27 cellular contexts compared by ENCODE assay signal in genomic region chr17:30493802-30494201, GRCh38. TPM values are rescaled to one million over a fixed set of nuclear protein-coding genes. Genes with fewer than 3 reads are reported as not detected.
DNase-seq lines count a peak whose midpoint lies in the region; ATAC-seq, FAIRE-seq and TF ChIP-seq lines count a peak whose summit lies in the region.
"Had no signal": no experiment of that assay in that cellular context is flagged by ENCODE, and none has a peak within 500 bp of the region (broad histone marks: within the 10 kb centered on the region; RNA-seq: fewer than 3 reads in every experiment).

No MANE protein-coding gene starts in this region.

- peaks cover 11% of the 10 kb centered on the region for H3K4me1 Mint-ChIP-seq in activated T-helper 17 cell treated with anti-CD3 and anti-CD28 coated beads, Interleukin-2, amount 50 U/mL, for 72 hours
- H3K4me1 Mint-ChIP-seq: B cell had no signal

- CTCF ChIA-PET in A549 (lab: Yijun Ruan, JAX), result interaction anchor here (0.6 to 3.5 kb wide), 5 partner anchors 9 to 1815 kb away, joined by 3 to 15 read pairs (median 3); partner anchors contain the start of gene GOSR1

- TF ChIP-seq EP300 in A549 (IDR thresholded peaks at IDR 0.05), result no peak
- TF ChIP-seq EP300 in Ishikawa (IDR thresholded peaks at IDR 0.05; ENCODE audit: borderline replicate concordance), result no peak

- no peaks in the 10 kb centered on the region for H3K9me3 Mint-ChIP-seq in activated T-helper 17 cell treated with anti-CD3 and anti-CD28 coated beads, Interleukin-2, amount 50 U/mL, for 72 hours
- H3K9me3 Mint-ChIP-seq: CD4-positive, alpha-beta T cell; CD8-positive, alpha-beta T cell had no signal

- no peaks in the 10 kb centered on the region for H3K27me3 Mint-ChIP-seq in activated T-helper 17 cell treated with anti-CD3 and anti-CD28 coated beads, Interleukin-2, amount 50 U/mL, for 72 hours
- H3K27me3 Mint-ChIP-seq: B cell; CD4-positive, alpha-beta T cell had no signal

- no peak for TF ChIP-seq RAD21 in A549 (conservative IDR thresholded peaks at IDR 0.05 in 1 of 2, IDR thresholded peaks at IDR 0.05 in 1 of 2)
- no peak for TF ChIP-seq RAD21 in Ishikawa (IDR thresholded peaks at IDR 0.05; ENCODE audit: low read depth)

- peak overlapping the region; percentile 54 for H3K27ac Mint-ChIP-seq in activated T-helper 17 cell treated with anti-CD3 and anti-CD28 coated beads, Interleukin-2, amount 50 U/mL, for 72 hours
- H3K27ac Mint-ChIP-seq: B cell; CD4-positive, alpha-beta T cell; CD8-positive, alpha-beta T cell had no signal

- POLR2A ChIA-PET in A549 (lab: Yijun Ruan, JAX), result interaction anchor here (0.5 kb wide), 1 partner anchor 9 kb away, joined by 3 read pairs; no protein-coding TSS in a partner anchor

- H3K36me3 Mint-ChIP-seq in activated T-helper 17 cell treated with anti-CD3 and anti-CD28 coated beads, Interleukin-2, amount 50 U/mL, for 72 hours (ENCODE audit: low read depth), result peaks cover 99% of the 10 kb centered on the region

- FAIRE-seq in A549 (lab: Jason Lieb, UNC), result peak; percentile 36
- FAIRE-seq: D721Med, GM12878, GM12892, GM18507 had no signal

- H3K4me2 ChIP-seq in A549, result no peak overlapping the region
- H3K4me2 ChIP-seq: BLaER1 treated with 17β-estradiol and CSF1 and Interleukin-3, amounts not matched to agents 10 nM and 100 nM had no signal

- no peak for ATAC-seq in A549
- no peak for ATAC-seq in activated T-helper 17 cell treated with anti-CD3 and anti-CD28 coated beads, Interleukin-2, amount 50 U/mL, for 72 hours (replicated peaks)
- ATAC-seq: CD8-positive, alpha-beta T cell; GM12878 had no signal

- no peak overlapping the region for H3K4me3 ChIP-seq in A549
- H3K4me3 ChIP-seq: BLaER1 treated with 17β-estradiol and CSF1 and Interleukin-3, amounts not matched to agents 10 nM and 100 nM; GM12878 had no signal

- DNase-seq in A549 (ENCODE audit: low read depth in 1 of 2, low spot score in 1 of 2) (no peak), foreskin melanocyte (peak; percentile 21), SW480 (ENCODE audit: low spot score) (no peak), DMS 273 treated with DMSO at 0.1 percent for 48 hours (lab: John Stamatoyannopoulos, UW) (no peak), KG1 (lab: John Stamatoyannopoulos, UW) (no peak), mucosa of gallbladder (ENCODE audit: low spot score) (no peak)
- DNase-seq: 8988T; AML-193; Caco-2; Calu3; CD4-positive, alpha-beta T cell; CD8-positive, alpha-beta T cell; DMS153; DMS53; DMS79; DND-41; EL; GDM1 had no signal

- no peak overlapping the region for H3K27ac ChIP-seq in A549
- H3K27ac ChIP-seq: BLaER1 treated with 17β-estradiol and CSF1 and Interleukin-3, amounts not matched to agents 10 nM and 100 nM; C4-2B had no signal

- TF ChIP-seq CTCF in A549 (IDR thresholded peaks at IDR 0.05), result no peak

- H3K9me3 ChIP-seq in A549, result no peaks in the 10 kb centered on the region
- H3K9me3 ChIP-seq: BLaER1 treated with 17β-estradiol and CSF1 and Interleukin-3, amounts not matched to agents 10 nM and 100 nM; Caco-2 had no signal

- H3K4me1 ChIP-seq in A549, result no peaks in the 10 kb centered on the region
- H3K4me1 ChIP-seq: BLaER1 treated with 17β-estradiol and CSF1 and Interleukin-3, amounts not matched to agents 10 nM and 100 nM; Caco-2 had no signal

- no peak overlapping the region for H3K4me3 Mint-ChIP-seq in activated T-helper 17 cell treated with anti-CD3 and anti-CD28 coated beads, Interleukin-2, amount 50 U/mL, for 72 hours
- H3K4me3 Mint-ChIP-seq: B cell; CD4-positive, alpha-beta T cell; CD8-positive, alpha-beta T cell had no signal

- WGBS in A549 (ENCODE audit: missing lambda C conversion rate), result 78% methylated on average over 2 of the region's 2 CpGs

- no peak for TF ChIP-seq POLR2A in A549 (IDR thresholded peaks at IDR 0.05; ENCODE audit: low read length)

TF ChIP-seq in A549, 52 proteins besides CTCF, POLR2A, EP300 and RAD21:
- TF ChIP-seq CBX2 (IDR thresholded peaks at IDR 0.05; ENCODE audit: borderline replicate concordance, low read depth) (no peak), ZC3H11A (IDR thresholded peaks at IDR 0.05) (no peak), MYC (IDR thresholded peaks at IDR 0.05; ENCODE audit: borderline replicate concordance, low read length) (no peak), JUN (IDR thresholded peaks at IDR 0.05) (no peak), RFX5 (IDR thresholded peaks at IDR 0.05) (no peak), KDM5A (IDR thresholded peaks at IDR 0.05) (no peak), CBX8 (IDR thresholded peaks at IDR 0.05) (no peak)

TF ChIP-seq in Ishikawa, 13 proteins besides CTCF, POLR2A, EP300 and RAD21:
- TF ChIP-seq EGR1 (IDR thresholded peaks at IDR 0.05), result no peak
- peak; percentile 39; the same call in 1 of the 2 replicates for TF ChIP-seq NFIC (IDR thresholded peaks at IDR 0.05)
- TF ChIP-seq TAF1 (IDR thresholded peaks at IDR 0.05; ENCODE audit: low read depth), result no peak

RNA-seq across cellular contexts. Expression of gene GOSR1, which starts 16.6 kb away (rescaled TPM):
- polyA plus RNA-seq in A549 (2011; rRNA removed) (46.1 and 49.6 TPM in 2 replicates), A549 (2017; fragmentation: RNase III; extraction: RNeasy Plus Mini Kit Qiagen cat#74134 plus additional on column Dnase treatment) (45.1 to 55.4 TPM (median 48.8 TPM) in 3 replicates)
- 10.9 and 14.3 TPM in 2 replicates for polyA plus RNA-seq in A549 (2012; cell fraction: cytosol; rRNA removed)
- polyA plus RNA-seq in A549 (2012; cell fraction: nucleus; rRNA removed), result 15.4 and 17.7 TPM in 2 replicates
- polyA minus RNA-seq in A549 (2011; rRNA and poly(A)+ RNA removed), result 41.5 and 51.0 TPM in 2 replicates
- total RNA-seq in activated T-helper 17 cell treated with anti-CD3 and anti-CD28 coated beads, Interleukin-2, amount 50 U/mL, for 72 hours, result 10 to 100 TPM; 42.4 to 45.2 TPM
- 44.6 TPM for total RNA-seq in mucosa of gallbladder
